ENCODE assay signal across 8 cellular contexts in genomic region chr2:169694113-169694893, GRCh38. TPM values are rescaled to one million over a fixed set of nuclear protein-coding genes. Genes with fewer than 3 reads are reported as not detected.
DNase-seq lines count a peak whose midpoint lies in the region; ATAC-seq and TF ChIP-seq lines count a peak whose summit lies in the region.

Gene CFAP210, minus strand, starts transcription at chr2:169694405. Its CDS starts 78 bp downstream, at chr2:169694327.
Gene PHOSPHO2, plus strand, starts transcription at chr2:169694469. Its CDS starts 6,503 bp downstream, at chr2:169700972.

- peak within 1 kb of the TSS; percentile 91 for H3K4me3 Mint-ChIP-seq in activated T-cell treated with anti-CD3 and anti-CD28 coated beads, Interleukin-2, amount 50 U/mL, for 24 hours

- peak within 1 kb of the TSS; percentile 92 for H3K27ac Mint-ChIP-seq in activated T-cell treated with anti-CD3 and anti-CD28 coated beads, Interleukin-2, amount 50 U/mL, for 24 hours

- H3K9ac ChIP-seq in PC-3 (ENCODE audit: low read length) (peak within 1 kb of the TSS; percentile 88), mucosa of rectum (ENCODE audit: low read depth in 1 of 2, low read length in 2 of 2) (peak within 1 kb of the TSS; percentile 90 to 92)

- H3K4me3 ChIP-seq in Jurkat, Clone E6-1 (ENCODE audit: low read length): peak within 1 kb of the TSS; percentile 84
- peak within 1 kb of the TSS; percentile 70 for H3K4me3 ChIP-seq in PC-3 (ENCODE audit: low read length)
- H3K4me3 ChIP-seq in esophagus (ENCODE audit: low read depth in 1 of 2, low read length in 2 of 2): peak within 1 kb of the TSS; percentile 51 to 85
- peak within 1 kb of the TSS; percentile 87 to 90 for H3K4me3 ChIP-seq in mucosa of rectum (ENCODE audit: low read length in 2 of 2)

- H3K27ac ChIP-seq in PC-3 (ENCODE audit: low read length) (peak within 1 kb of the TSS; percentile 78), esophagus (ENCODE audit: low read depth in 2 of 2, low read length in 1 of 2) (peak within 1 kb of the TSS; percentile 77 to 94), mucosa of rectum (ENCODE audit: low read depth in 2 of 2, low read length in 2 of 2) (peak within 1 kb of the TSS; percentile 91 to 93)

- CTCF ChIA-PET in PC-3 (lab: Charles Lee): no interaction called here

- H3K79me2 ChIP-seq in PC-3 (ENCODE audit: low read length): peaks cover 14% of the 10 kb centered on the region; the same call in 1 of the 2 replicates

- H3K9me3 Mint-ChIP-seq in activated T-cell treated with anti-CD3 and anti-CD28 coated beads, Interleukin-2, amount 50 U/mL, for 24 hours: peaks cover 13% of the 10 kb centered on the region

- peak within 1 kb of the TSS; percentile 86 for H3K4me2 ChIP-seq in PC-3 (ENCODE audit: low read length)

- H3K27me3 ChIP-seq in PC-3 (ENCODE audit: low read length) (no peaks in the 10 kb centered on the region), esophagus (ENCODE audit: control insufficient read depth in 1 of 2, insufficient read depth in 2 of 2, low read length in 2 of 2) (no peaks in the 10 kb centered on the region), mucosa of rectum (ENCODE audit: control insufficient read depth in 2 of 2, insufficient read depth in 2 of 2, low read length in 2 of 2) (no peaks in the 10 kb centered on the region)

- H3K9me3 ChIP-seq in PC-3 (ENCODE audit: low read length): 0 out of 2 replicates have a peak, but pooled peaks cover 4% of the 10 kb centered on the region
- H3K9me3 ChIP-seq in esophagus (ENCODE audit: control insufficient read depth in 2 of 2, insufficient read depth in 1 of 2, low read depth in 1 of 2, low read length in 1 of 2): no peaks in the 10 kb centered on the region
- no peaks in the 10 kb centered on the region for H3K9me3 ChIP-seq in mucosa of rectum (ENCODE audit: control insufficient read depth in 2 of 2, low read length in 2 of 2)

- H4K20me1 ChIP-seq in PC-3 (ENCODE audit: low read length): no peaks in the 10 kb centered on the region

- DNase-seq in DMS53 (lab: John Stamatoyannopoulos, UW) (peak; percentile 100), PC-3 (peak; percentile 98)
- DNase-seq in Jurkat, Clone E6-1 (ENCODE audit: low read depth, low spot score): peak; percentile 90
- DNase-seq in activated T-cell treated with anti-CD3 and anti-CD28 coated beads, Interleukin-2, amount 50 U/mL, for 24 hours: peak; percentile 99
- DNase-seq in stimulated activated CD8-positive, alpha-beta memory T cell treated with anti-CD3 and anti-CD28 coated beads, Interleukin-4, amount 100 ng/mL, for 4 hours (ENCODE audit: low read depth in 2 of 2, low spot score in 1 of 2): peak; percentile 96 to 100

- peak; percentile 99 for ATAC-seq in GM21717 (IDR thresholded peaks at IDR 0.05; ENCODE audit: unreplicated experiment)
- ATAC-seq in PC-3: peak; percentile 95

- peaks cover 37% of the 10 kb centered on the region for H3K36me3 Mint-ChIP-seq in activated T-cell treated with anti-CD3 and anti-CD28 coated beads, Interleukin-2, amount 50 U/mL, for 24 hours (ENCODE audit: low read depth)

- WGBS in esophagus, 2 donors: 0% methylated on average over 63 of the region's 63 CpGs

- intact Hi-C loops in PC-3 (cut with micrococcal nuclease): loop anchor here (2.0 to 10.0 kb wide), 2 partner anchors 20 to 110 kb away; partner anchors contain the start of gene PPIG

- no TSS peak for BruUV-seq in PC-3 (replicated peaks; lab: Mats Ljungman, UMichigan)

- H3K4me1 ChIP-seq in PC-3 (ENCODE audit: insufficient read depth, low read length) (peaks cover 21% of the 10 kb centered on the region), esophagus (ENCODE audit: control insufficient read depth in 2 of 2, insufficient read depth in 2 of 2, low read length in 1 of 2) (no peaks in the 10 kb centered on the region), mucosa of rectum (ENCODE audit: control insufficient read depth in 2 of 2, insufficient read depth in 2 of 2, low read length in 2 of 2) (peaks cover 7 to 12% of the 10 kb centered on the region in 2 donors)

- H2AFZ ChIP-seq in PC-3 (ENCODE audit: low read length): peak within 1 kb of the TSS; percentile 84

- H3K9me2 ChIP-seq in PC-3 (replicated peaks; ENCODE audit: low read length): no peaks in the 10 kb centered on the region

- no peaks in the 10 kb centered on the region for H3K36me3 ChIP-seq in PC-3 (ENCODE audit: low read depth, low read length)
- H3K36me3 ChIP-seq in esophagus (ENCODE audit: control insufficient read depth in 2 of 2, insufficient read depth in 2 of 2, low read length in 1 of 2): no peaks in the 10 kb centered on the region
- H3K36me3 ChIP-seq in mucosa of rectum (ENCODE audit: control insufficient read depth in 2 of 2, insufficient read depth in 2 of 2, low read length in 2 of 2): peaks cover 2 to 6% of the 10 kb centered on the region in 2 donors

- no peaks in the 10 kb centered on the region for H3F3A ChIP-seq in PC-3 (ENCODE audit: low read length, unreplicated experiment)

- H3K4me1 Mint-ChIP-seq in activated T-cell treated with anti-CD3 and anti-CD28 coated beads, Interleukin-2, amount 50 U/mL, for 24 hours (ENCODE audit: low read depth): peaks cover 22% of the 10 kb centered on the region

- no peak for TF ChIP-seq CTCF in PC-3 (conservative IDR thresholded peaks at IDR 0.05; ENCODE audit: low read depth, low read length)

- peaks cover 15% of the 10 kb centered on the region for H3K27me3 Mint-ChIP-seq in activated T-cell treated with anti-CD3 and anti-CD28 coated beads, Interleukin-2, amount 50 U/mL, for 24 hours

- POLR2A ChIA-PET in PC-3 (lab: Charles Lee; ENCODE audit: unreplicated experiment): no interaction called here

RNA-seq across cellular contexts. Expression of gene CFAP210, which starts in this region (rescaled TPM):
- 0.53 TPM for polyA plus RNA-seq in Jurkat, Clone E6-1 (2012; ENCODE audit: insufficient read depth, insufficient read length)
- total RNA-seq in PC-3 (2014; rRNA removed): not detected in 2 replicates
- under 1 TPM; 0.02 to 0.08 TPM for polyA plus RNA-seq in esophagus

RNA-seq across cellular contexts. Expression of gene PHOSPHO2, which starts in this region (rescaled TPM):
- 10.0 TPM for polyA plus RNA-seq in Jurkat, Clone E6-1 (2012; ENCODE audit: insufficient read depth, insufficient read length)
- total RNA-seq in PC-3 (2014; rRNA removed): 5.0 and 5.9 TPM in 2 replicates
- 1 to 10 TPM; 1.1 to 1.2 TPM for polyA plus RNA-seq in esophagus

Comparison
In these comparisons a context has a peak if more than half of its experiments do, and no peak if none do; other contexts are left out.
1. Peak in every context shown above with its lines: DNase-seq, ATAC-seq, H3K4me3 ChIP-seq and H3K27ac ChIP-seq.